Comparison of ENCODE assay signal across 16 cellular contexts in the genomic region with DNA sequence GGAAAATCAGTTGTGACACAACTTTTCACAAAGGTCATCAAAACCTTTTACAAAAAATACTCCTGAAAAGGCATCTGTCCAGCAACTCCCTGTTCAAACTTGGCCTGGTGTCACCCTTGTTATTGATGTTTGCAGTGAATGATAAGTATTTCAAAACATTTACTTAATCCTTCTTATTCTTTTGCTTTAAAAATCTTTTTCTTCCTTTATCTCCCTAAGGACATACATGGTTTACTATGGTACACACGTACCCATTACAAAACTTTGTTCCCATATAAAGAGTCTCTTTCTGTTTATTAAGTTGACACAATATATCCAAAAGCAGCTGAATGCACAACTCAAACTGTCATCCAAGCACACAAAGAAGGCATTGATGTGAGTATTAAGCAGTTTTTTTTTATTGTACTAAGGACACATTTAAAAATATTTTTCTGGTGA. TPM values are rescaled to one million over a fixed set of nuclear protein-coding genes. Genes with fewer than 3 reads are reported as not detected.
A peak's percentile ranks its signal among the peaks of the same experiment; 100 is the strongest.
DNase-seq lines count a peak whose midpoint lies in the region; ATAC-seq, FAIRE-seq and TF ChIP-seq lines count a peak whose summit lies in the region.
"Had no signal": no experiment of that assay in that cellular context is flagged by ENCODE, and none has a peak within 500 bp of the region (broad histone marks: within the 10 kb centered on the region; RNA-seq: fewer than 3 reads in every experiment).

No MANE protein-coding gene starts in this region.

- intact Hi-C loops in pancreas (cut with DNase I), result no loop called here

- H3K27me3 ChIP-seq in hepatocyte (no peaks in the 10 kb centered on the region), pancreas (no peaks in the 10 kb centered on the region)

- ATAC-seq in pancreas, result peak; percentile 36 to 56 (median 46)
- ATAC-seq: CD8-positive, alpha-beta T cell had no signal

- FAIRE-seq in pancreas (lab: Jason Lieb, UNC), result peak; percentile 41
- FAIRE-seq: A204.1, H1 had no signal

- H3K9me3 ChIP-seq in hepatocyte (ENCODE audit: low read depth), result no peaks in the 10 kb centered on the region
- no peaks in the 10 kb centered on the region for H3K9me3 ChIP-seq in pancreas

- H2AFZ ChIP-seq in hepatocyte, result no peak overlapping the region

- H3K9me2 ChIP-seq in hepatocyte (replicated peaks; ENCODE audit: insufficient read depth), result no peaks in the 10 kb centered on the region

- 56% methylated on average over 1 of the region's 1 CpG for WGBS in hepatocyte (ENCODE audit: low lambda C conversion rate, missing lambda C conversion rate)
- WGBS in pancreas, 2 donors, result 17 to 21% methylated on average over 1 of the region's 1 CpG

- no peaks in the 10 kb centered on the region for H3K79me2 ChIP-seq in hepatocyte

- H3K36me3 ChIP-seq in hepatocyte (replicated peaks; ENCODE audit: insufficient read depth, low read depth) (no peaks in the 10 kb centered on the region), pancreas (peaks cover 0 to 4% (median 0%) of the 10 kb centered on the region in 3 donors)

- peaks cover 7% of the 10 kb centered on the region for H3K4me1 ChIP-seq in hepatocyte (ENCODE audit: insufficient read depth)
- peaks cover 7 to 35% (median 31%) of the 10 kb centered on the region in 3 donors for H3K4me1 ChIP-seq in pancreas

- H3K4me3 ChIP-seq in hepatocyte (no peak overlapping the region), pancreas (no peak overlapping the region)

- no peak for TF ChIP-seq CTCF in 22Rv1 (IDR thresholded peaks at IDR 0.05)
- no peak for TF ChIP-seq CTCF in hepatocyte (IDR thresholded peaks at IDR 0.05; ENCODE audit: poor library complexity)
- no peak for TF ChIP-seq CTCF in pancreas (IDR thresholded peaks at IDR 0.05)

- DNase-seq in SK-MEL-5 (ENCODE audit: low read depth, low spot score) (peak; percentile 82), hepatocyte (ENCODE audit: low spot score) (no peak), pancreas (peak in 1 of 6 donors; percentile 31), AG08396 (ENCODE audit: low spot score) (no peak), SK-N-DZ (ENCODE audit: low spot score) (no peak), SIG-M5 (lab: John Stamatoyannopoulos, UW) (no peak)
- DNase-seq: CD8-positive, alpha-beta T cell; DMS53; GF-D8; HCEC 1CT had no signal

- H3K4me2 ChIP-seq in hepatocyte, result no peak overlapping the region

- in situ Hi-C loops in SK-MEL-5 (cut with HindIII; ENCODE audit: low pct_unique_long_range_greater_than_20kb, low sequenced_read_pairs), result no loop called here

- H4K20me1 ChIP-seq in hepatocyte (ENCODE audit: insufficient read depth, poor library complexity, severe bottlenecking), result no peaks in the 10 kb centered on the region

- 0 out of 2 replicates have a peak overlapping the region, but pooled peaks have one; percentile 0 for H3K27ac ChIP-seq in 22Rv1
- H3K27ac ChIP-seq in hepatocyte, result peak overlapping the region; percentile 66
- peak overlapping the region in 2 of 4 donors; percentile 69 to 74 for H3K27ac ChIP-seq in pancreas
- H3K27ac ChIP-seq: HL-60 had no signal

RNA-seq across cellular contexts. Expression of a gene that starts 17.5 kb away (rescaled TPM):
- 0.32 TPM in 1 of 2 replicates, not detected in the other for total RNA-seq in SK-MEL-5 (2014; rRNA removed; shearing (Covaris generic))
- 0.27 TPM in 1 of 2 replicates, not detected in the other for polyA plus RNA-seq in SK-MEL-5 (2015; cell fraction: cytosol; rRNA removed)
- polyA plus RNA-seq in SK-MEL-5 (2015; cell fraction: nucleus; rRNA removed), result not detected in 2 replicates
- total RNA-seq in hepatocyte (402 and 441 TPM in 2 replicates), pancreas (100 to 1,000 TPM in 2 of 6 donors, 10 to 100 TPM in 4; 47.6 to 114 (median 90.4) TPM)
- polyA plus RNA-seq in hepatocyte (305 and 383 TPM in 2 replicates), pancreas (10 to 100 TPM; 26.0 to 30.4 TPM)
- polyA plus RNA-seq in SK-N-DZ (2014; cell fraction: cytosol; rRNA removed), result not detected in 2 replicates
- not detected in 2 replicates for polyA plus RNA-seq in SK-N-DZ (2014; cell fraction: nucleus; rRNA removed)
- total RNA-seq: CD8-positive, alpha-beta T cell; H1 had no signal
- polyA plus RNA-seq: BJ, CD14-positive monocyte had no signal

RNA-seq across cellular contexts. Expression of a gene that starts 57.8 kb away (rescaled TPM):
- total RNA-seq in SK-MEL-5 (2014; rRNA removed; shearing (Covaris generic)), result not detected in 2 replicates
- polyA plus RNA-seq in SK-MEL-5 (2015; cell fraction: cytosol; rRNA removed), result not detected in 2 replicates
- not detected in 2 replicates for polyA plus RNA-seq in SK-MEL-5 (2015; cell fraction: nucleus; rRNA removed)
- total RNA-seq in hepatocyte (1,177 and 1,195 TPM in 2 replicates), pancreas (100 to 1,000 TPM in 1 of 6 donors, 10 to 100 TPM in 5; 31.5 to 125 (median 44.5) TPM)
- polyA plus RNA-seq in hepatocyte (767 and 1,158 TPM in 2 replicates), pancreas (10 to 100 TPM; 44.7 to 73.4 TPM)
- not detected in 2 replicates for polyA plus RNA-seq in SK-N-DZ (2014; cell fraction: cytosol; rRNA removed)
- not detected in 2 replicates for polyA plus RNA-seq in SK-N-DZ (2014; cell fraction: nucleus; rRNA removed)
- total RNA-seq: CD8-positive, alpha-beta T cell; H1 had no signal
- polyA plus RNA-seq: BJ, CD14-positive monocyte had no signal

Comparison
In these comparisons a context has a peak if more than half of its experiments do, and no peak if none do; other contexts are left out.
1. RNA of a gene that starts 17.5 kb away (total RNA-seq): 402 to 441 TPM in hepatocyte and 47.6 to 114 TPM in pancreas; 0.32 TPM in SK-MEL-5; every median in the first group is over 10 times any median in the second.
2. RNA of a gene that starts 57.8 kb away (total RNA-seq): 1,177 to 1,195 TPM in hepatocyte and 31.5 to 125 TPM in pancreas; not detected in SK-MEL-5; every median in the first group is over 10 times any median in the second.